Comparison of ENCODE assay signal across 19 cellular contexts in the genomic region with DNA sequence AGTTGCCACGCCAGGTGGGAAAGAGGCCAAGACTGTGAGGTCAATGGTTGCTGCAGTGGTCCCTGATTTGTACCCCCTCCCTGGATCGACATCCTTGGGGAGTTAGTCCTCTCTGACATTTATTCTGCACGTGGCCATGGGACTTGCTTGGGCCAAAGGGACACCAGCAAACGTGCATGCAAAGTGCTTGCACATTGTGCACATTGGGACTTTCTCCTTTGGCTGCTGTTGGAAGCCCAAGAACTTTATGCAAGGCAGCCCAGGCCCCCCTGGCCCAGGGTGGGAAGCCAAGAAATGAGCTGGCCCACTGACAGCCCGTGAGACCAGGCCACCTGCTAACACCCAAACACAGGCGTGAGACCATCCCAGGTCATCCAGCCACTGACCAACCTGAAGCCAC. TPM values are rescaled to one million over a fixed set of nuclear protein-coding genes. Genes with fewer than 3 reads are reported as not detected.
"Had no signal": no experiment of that assay in that cellular context is flagged by ENCODE, and none has a peak within 500 bp of the region (broad histone marks: within the 10 kb centered on the region; RNA-seq: fewer than 3 reads in every experiment).

No MANE protein-coding gene starts in this region.

- H3K9me3 ChIP-seq: SK-N-SH had no signal

- DNase-seq: KBM-7, MV-4-11, NCI-H1048, NCI-H1105, NCI-H1417, NCI-H1436 treated with DMSO at 0.1 percent for 48 hours, NCI-H1694, NCI-H1930, NCI-H2081, NCI-H2107, NCI-H2227 treated with DMSO at 0.1 percent for 48 hours, NCI-H524, NCI-H69, NCI-H774, RPMI8226, SHP77, SK-N-SH, SW 1271 had no signal

- H3K4me2 ChIP-seq: SK-N-SH had no signal

- H3K9ac ChIP-seq: SK-N-SH had no signal

RNA-seq across cellular contexts. Expression of gene SLC2A9, which starts 38.1 kb away (rescaled TPM):
- total RNA-seq: NCI-H460 had no signal
- polyA plus RNA-seq: SK-N-SH had no signal
